Comparison of ENCODE assay signal across 19 cellular contexts in genomic region chr1:188668083-188668482, GRCh38.
DNase-seq lines count a peak whose midpoint lies in the region; ATAC-seq, FAIRE-seq and TF ChIP-seq lines count a peak whose summit lies in the region.
"Had no signal": no experiment of that assay in that cellular context is flagged by ENCODE, and none has a peak within 500 bp of the region (broad histone marks: within the 10 kb centered on the region; RNA-seq: fewer than 3 reads in every experiment).

No MANE protein-coding gene starts in this region.

- no peak overlapping the region for H3K9ac ChIP-seq in HepG2 (ENCODE audit: insufficient read depth, low read depth, low read length)

- no peak for TF ChIP-seq EP300 in HepG2 (IDR thresholded peaks at IDR 0.05; ENCODE audit: low read depth in 2 of 2, low read length in 2 of 2)
- no peak for TF ChIP-seq EP300 in HepG2 (CRISPR knock-in tag; IDR thresholded peaks at IDR 0.05; ENCODE audit: borderline replicate concordance)

- no peaks in the 10 kb centered on the region for H3K27me3 ChIP-seq in HepG2 (ENCODE audit: control insufficient read depth in 1 of 2, insufficient read depth in 2 of 2, low read length in 2 of 2)
- H3K27me3 ChIP-seq in right lobe of liver, result no peaks in the 10 kb centered on the region
- H3K27me3 ChIP-seq: upper lobe of left lung had no signal

- H3K9me3 ChIP-seq in HepG2 (ENCODE audit: low read length) (no peaks in the 10 kb centered on the region), right lobe of liver (no peaks in the 10 kb centered on the region)

- no peaks in the 10 kb centered on the region for H3K79me2 ChIP-seq in HepG2 (ENCODE audit: insufficient read depth, low read length)

- ATAC-seq in HepG2 (peak; percentile 65), right lobe of liver (no peak)
- ATAC-seq: activated T-cell treated with anti-CD3 and anti-CD28 coated beads, Interleukin-2, amount 50 U/mL, for 72 hours; effector memory CD8-positive, alpha-beta T cell had no signal

- H3K4me3 ChIP-seq in HepG2 (replicated peaks in 1 of 3; ENCODE audit: insufficient read depth in 1 of 3, low read depth in 2 of 3, low read length in 3 of 3) (no peak overlapping the region), right lobe of liver (no peak overlapping the region), choroid plexus epithelial cell (ENCODE audit: low read depth, low read length) (no peak overlapping the region), coronary artery (no peak overlapping the region)
- H3K4me3 ChIP-seq: upper lobe of left lung had no signal

- POLR2A ChIA-PET in HepG2 (lab: Yijun Ruan, JAX), result no interaction called here

- TF ChIP-seq POLR2A in HepG2 (IDR thresholded peaks at IDR 0.05; ENCODE audit: insufficient read depth in 1 of 2, low read depth in 2 of 2, low read length in 2 of 2), result no peak
- TF ChIP-seq POLR2A in right lobe of liver (IDR thresholded peaks at IDR 0.05), result no peak

- BruUV-seq in HepG2 (replicated peaks; lab: Mats Ljungman, UMichigan), result no TSS peak

- intact Hi-C loops in HepG2 (cut with micrococcal nuclease; ENCODE audit: unreplicated experiment), result no loop called here
- intact Hi-C loops in right lobe of liver (cut with DNase I), result no loop called here

- CTCF ChIA-PET in HepG2 (lab: Yijun Ruan, JAX; ENCODE audit: low intra/inter-chr PET ratio, low total read pairs), result no interaction called here

- in situ Hi-C loops in HepG2 (cut with HindIII; ENCODE audit: extremely low pct_ligation_motif_present, low pct_unique_long_range_greater_than_20kb), result no loop called here

- H3K4me1 ChIP-seq in HepG2 (ENCODE audit: insufficient read depth, low read length), result no peaks in the 10 kb centered on the region
- no peaks in the 10 kb centered on the region for H3K4me1 ChIP-seq in right lobe of liver
- H3K4me1 ChIP-seq: upper lobe of left lung had no signal

- no peak for FAIRE-seq in HepG2 (lab: Jason Lieb, UNC)
- FAIRE-seq: GM18507, TTC549 had no signal

- no peak for TF ChIP-seq RAD21 in HepG2 (CRISPR knock-in tag; IDR thresholded peaks at IDR 0.05)

- H3K4me2 ChIP-seq in HepG2 (ENCODE audit: low read depth, low read length), result no peak overlapping the region

- TF ChIP-seq CTCF in HepG2 (CRISPR knock-in tag; IDR thresholded peaks at IDR 0.05), result no peak
- no peak for TF ChIP-seq CTCF in right lobe of liver (IDR thresholded peaks at IDR 0.05)
- peak; percentile 15 for TF ChIP-seq CTCF in choroid plexus epithelial cell (conservative IDR thresholded peaks at IDR 0.05; ENCODE audit: low read depth, low read length)
- TF ChIP-seq CTCF in coronary artery (IDR thresholded peaks at IDR 0.05), result no peak

- H3K27ac ChIP-seq in HepG2 (ENCODE audit: extremely low read length, insufficient read depth, low read length) (no peak overlapping the region), right lobe of liver (no peak overlapping the region), coronary artery (no peak overlapping the region)
- H3K27ac ChIP-seq: upper lobe of left lung had no signal

- H2AFZ ChIP-seq in HepG2 (ENCODE audit: low read length), result no peak overlapping the region

- H3K36me3 ChIP-seq in HepG2 (replicated peaks in 1 of 2; ENCODE audit: control insufficient read depth in 1 of 2, insufficient read depth in 2 of 2, low read length in 2 of 2) (no peaks in the 10 kb centered on the region), right lobe of liver (no peaks in the 10 kb centered on the region)
- H3K36me3 ChIP-seq: upper lobe of left lung had no signal

- 7% methylated on average over 2 of the region's 2 CpGs for WGBS in HepG2 (ENCODE audit: low lambda C conversion rate)
- 82% methylated on average over 2 of the region's 2 CpGs for WGBS in right lobe of liver (ENCODE audit: insufficient coverage, low coverage, low lambda C conversion rate, missing lambda C conversion rate)

- H4K20me1 ChIP-seq in HepG2 (ENCODE audit: insufficient read depth, low read length), result no peaks in the 10 kb centered on the region

- DNase-seq in HepG2 (ENCODE audit: low spot score) (peak; percentile 1), right lobe of liver (no peak), NCI-H460 (ENCODE audit: extremely low read depth, low read depth) (peak; percentile 15), choroid plexus epithelial cell (ENCODE audit: low read depth) (no peak), COLO668 (lab: John Stamatoyannopoulos, UW; ENCODE audit: unreplicated experiment) (no peak), coronary artery (ENCODE audit: low spot score) (no peak), activated T-cell treated with anti-CD3 and anti-CD28 coated beads for 4 hours (no peak)
- DNase-seq in activated naive CD4-positive, alpha-beta T cell treated with Interleukin-2 at 50 U/mL for 16 hours, result no peak
- DNase-seq: activated CD4-positive, alpha-beta memory T cell treated with anti-CD3 and anti-CD28 coated beads for 36 hours; activated T-cell treated with anti-CD3 and anti-CD28 coated beads, Interleukin-2, amount 50 U/mL, for 72 hours; caudate nucleus; effector memory CD8-positive, alpha-beta T cell; hypothalamus; NCI-H2029; SHP77 treated with DMSO at 0.1 percent for 48 hours; stimulated activated naive B cell treated with anti-CD40 and anti-IgM and Interleukin-4, amounts not matched to agents 10 μg/mL and 1 μg/mL and 100 μg/mL, for 72 hours; upper lobe of left lung had no signal

TF ChIP-seq in HepG2, 621 proteins besides CTCF, POLR2A, EP300 and RAD21:
- no peak for TF ChIP-seq LBX2 (CRISPR knock-in tag; IDR thresholded peaks at IDR 0.05; ENCODE audit: borderline replicate concordance)
- TF ChIP-seq ZNF256 (CRISPR knock-in tag; conservative IDR thresholded peaks at IDR 0.05), result no peak
- no peak for TF ChIP-seq E2F1 (CRISPR knock-in tag; IDR thresholded peaks at IDR 0.05)
- TF ChIP-seq PCBP1 (IDR thresholded peaks at IDR 0.05; ENCODE audit: borderline replicate concordance, low read depth, low read length), result no peak
- TF ChIP-seq POLR2G (IDR thresholded peaks at IDR 0.05; ENCODE audit: low read depth, low read length), result no peak
- no peak for TF ChIP-seq PHF5A (CRISPR knock-in tag; IDR thresholded peaks at IDR 0.05; ENCODE audit: low read depth, unreplicated experiment)
- TF ChIP-seq ZNF292 (CRISPR knock-in tag; IDR thresholded peaks at IDR 0.05; ENCODE audit: borderline replicate concordance, low read depth), result no peak
- TF ChIP-seq NCOA2 (CRISPR knock-in tag; IDR thresholded peaks at IDR 0.05), result no peak
- no peak for TF ChIP-seq ARNT2 (CRISPR knock-in tag; IDR thresholded peaks at IDR 0.05; ENCODE audit: low read depth)
- TF ChIP-seq JUND (CRISPR knock-in tag; IDR thresholded peaks at IDR 0.05), result no peak
- no peak for TF ChIP-seq HNRNPH1 (optimal IDR thresholded peaks at IDR 0.05; ENCODE audit: low read depth, low read length)
- no peak for TF ChIP-seq ZBTB44 (CRISPR knock-in tag; IDR thresholded peaks at IDR 0.05)
TF ChIP-seq in HepG2: peak in this region for 0.

Comparison
In these comparisons a context has a peak if more than half of its experiments do, and no peak if none do; other contexts are left out.
1. DNase-seq: peak in HepG2 (single experiment) and NCI-H460 (single experiment); none in right lobe of liver (0 of 3), choroid plexus epithelial cell (single experiment), COLO668 (single experiment), activated naive CD4-positive, alpha-beta T cell treated with Interleukin-2 at 50 U/mL for 16 hours (single experiment), coronary artery (single experiment) and activated T-cell treated with anti-CD3 and anti-CD28 coated beads for 4 hours (single experiment).